Comparison of ENCODE assay signal across 1 cellular context in the genomic region with DNA sequence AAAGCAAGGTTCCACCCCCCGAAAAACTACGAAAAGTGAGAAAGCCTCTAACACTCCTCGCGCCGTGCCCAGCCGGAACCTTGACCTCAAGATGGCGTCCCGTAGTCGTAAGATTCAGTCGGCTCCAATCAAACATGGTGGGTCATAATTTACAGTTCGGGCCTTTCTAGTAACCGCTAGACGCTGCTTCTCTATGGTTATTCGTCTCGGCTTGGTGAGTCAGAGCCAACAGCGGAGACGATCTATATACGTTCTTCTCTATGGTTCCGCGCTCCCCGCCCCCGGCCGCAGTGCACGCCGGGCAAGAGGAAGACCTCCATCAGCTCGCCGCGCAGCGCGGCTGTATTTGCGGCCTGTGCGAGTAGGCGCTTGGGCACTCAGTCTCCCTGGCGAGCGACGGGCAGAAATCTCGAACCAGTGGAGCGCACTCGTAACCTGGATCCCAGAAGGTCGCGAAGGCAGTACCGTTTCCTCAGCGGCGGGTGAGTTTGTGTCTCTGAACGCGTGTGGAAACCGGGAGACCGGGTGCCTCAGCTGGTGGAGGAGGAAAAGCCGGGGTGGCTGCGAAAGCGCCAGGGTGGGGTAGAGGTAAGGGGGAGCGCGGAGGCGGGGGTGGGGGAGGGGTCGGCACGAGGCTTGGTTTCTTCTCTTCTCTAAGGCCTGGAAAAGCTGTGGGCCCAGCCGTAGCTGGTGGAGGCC.
TF ChIP-seq lines count a peak whose summit lies in the region.

A gene (plus strand): TSS at position 311 of the 699 bp plus-strand sequence. CDS start 13,108 bp downstream, outside the sequence.

TF ChIP-seq in HepG2, 621 proteins besides CTCF, POLR2A, EP300 and RAD21 (continued from another document and continues in another):
- TF ChIP-seq ZNF138 (CRISPR knock-in tag; IDR thresholded peaks at IDR 0.05; ENCODE audit: low read depth): peak; percentile 76; the same call in 1 of the 2 replicates
- peak; percentile 87 for TF ChIP-seq HDAC1 (CRISPR knock-in tag; IDR thresholded peaks at IDR 0.05)
- TF ChIP-seq, protein P1, sequence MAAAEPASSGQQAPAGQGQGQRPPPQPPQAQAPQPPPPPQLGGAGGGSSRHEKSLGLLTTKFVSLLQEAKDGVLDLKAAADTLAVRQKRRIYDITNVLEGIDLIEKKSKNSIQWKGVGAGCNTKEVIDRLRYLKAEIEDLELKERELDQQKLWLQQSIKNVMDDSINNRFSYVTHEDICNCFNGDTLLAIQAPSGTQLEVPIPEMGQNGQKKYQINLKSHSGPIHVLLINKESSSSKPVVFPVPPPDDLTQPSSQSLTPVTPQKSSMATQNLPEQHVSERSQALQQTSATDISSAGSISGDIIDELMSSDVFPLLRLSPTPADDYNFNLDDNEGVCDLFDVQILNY (CRISPR knock-in tag; conservative IDR thresholded peaks at IDR 0.05): 0 out of 2 replicates have a peak, but pooled peaks have one; percentile 21
- peak; percentile 33; the same call in 1 of the 2 replicates for TF ChIP-seq SRF (IDR thresholded peaks at IDR 0.05; ENCODE audit: low read depth, low read length)
- no peak for TF ChIP-seq EHMT2 (IDR thresholded peaks at IDR 0.05; ENCODE audit: borderline replicate concordance, low read depth, low read length)
- TF ChIP-seq ZNF547 (CRISPR knock-in tag; IDR thresholded peaks at IDR 0.05): no peak; the same call in 1 of the 2 replicates
- TF ChIP-seq KDM2A (CRISPR knock-in tag; IDR thresholded peaks at IDR 0.05; ENCODE audit: borderline replicate concordance, low read depth): peak; percentile 85
- TF ChIP-seq NFE2L1 (CRISPR knock-in tag; IDR thresholded peaks at IDR 0.05; ENCODE audit: borderline replicate concordance): no peak
- peak; percentile 85; the same call in 1 of the 2 replicates for TF ChIP-seq SMAD3 (CRISPR knock-in tag; IDR thresholded peaks at IDR 0.05)
- peak; percentile 99 for TF ChIP-seq HOXA3 (CRISPR knock-in tag; IDR thresholded peaks at IDR 0.05)
- TF ChIP-seq ZNF737 (CRISPR knock-in tag; IDR thresholded peaks at IDR 0.05; ENCODE audit: borderline replicate concordance): peak; percentile 85; the same call in 1 of the 2 replicates
- no peak for TF ChIP-seq ZEB1 (IDR thresholded peaks at IDR 0.05; ENCODE audit: insufficient replicate concordance, low read depth)
- no peak for TF ChIP-seq SRSF9 (IDR thresholded peaks at IDR 0.05; ENCODE audit: borderline replicate concordance, insufficient read depth, low read depth, low read length, poor library complexity, severe bottlenecking)
- TF ChIP-seq ZNF30 (CRISPR knock-in tag; IDR thresholded peaks at IDR 0.05): no peak
- 0 out of 2 replicates have a peak, but pooled peaks have one; percentile 44 for TF ChIP-seq ATF1 (CRISPR knock-in tag; IDR thresholded peaks at IDR 0.05)
- TF ChIP-seq, protein P2, sequence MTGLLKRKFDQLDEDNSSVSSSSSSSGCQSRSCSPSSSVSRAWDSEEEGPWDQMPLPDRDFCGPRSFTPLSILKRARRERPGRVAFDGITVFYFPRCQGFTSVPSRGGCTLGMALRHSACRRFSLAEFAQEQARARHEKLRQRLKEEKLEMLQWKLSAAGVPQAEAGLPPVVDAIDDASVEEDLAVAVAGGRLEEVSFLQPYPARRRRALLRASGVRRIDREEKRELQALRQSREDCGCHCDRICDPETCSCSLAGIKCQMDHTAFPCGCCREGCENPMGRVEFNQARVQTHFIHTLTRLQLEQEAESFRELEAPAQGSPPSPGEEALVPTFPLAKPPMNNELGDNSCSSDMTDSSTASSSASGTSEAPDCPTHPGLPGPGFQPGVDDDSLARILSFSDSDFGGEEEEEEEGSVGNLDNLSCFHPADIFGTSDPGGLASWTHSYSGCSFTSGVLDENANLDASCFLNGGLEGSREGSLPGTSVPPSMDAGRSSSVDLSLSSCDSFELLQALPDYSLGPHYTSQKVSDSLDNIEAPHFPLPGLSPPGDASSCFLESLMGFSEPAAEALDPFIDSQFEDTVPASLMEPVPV (CRISPR knock-in tag; IDR thresholded peaks at IDR 0.05): no peak
- TF ChIP-seq PAF1 (CRISPR knock-in tag; IDR thresholded peaks at IDR 0.05): no peak
- TF ChIP-seq ZNF382 (CRISPR knock-in tag; IDR thresholded peaks at IDR 0.05; ENCODE audit: borderline replicate concordance): no peak
- TF ChIP-seq, protein P3, sequence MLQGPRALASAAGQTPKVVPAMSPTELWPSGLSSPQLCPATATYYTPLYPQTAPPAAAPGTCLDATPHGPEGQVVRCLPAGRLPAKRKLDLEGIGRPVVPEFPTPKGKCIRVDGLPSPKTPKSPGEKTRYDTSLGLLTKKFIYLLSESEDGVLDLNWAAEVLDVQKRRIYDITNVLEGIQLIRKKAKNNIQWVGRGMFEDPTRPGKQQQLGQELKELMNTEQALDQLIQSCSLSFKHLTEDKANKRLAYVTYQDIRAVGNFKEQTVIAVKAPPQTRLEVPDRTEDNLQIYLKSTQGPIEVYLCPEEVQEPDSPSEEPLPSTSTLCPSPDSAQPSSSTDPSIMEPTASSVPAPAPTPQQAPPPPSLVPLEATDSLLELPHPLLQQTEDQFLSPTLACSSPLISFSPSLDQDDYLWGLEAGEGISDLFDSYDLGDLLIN (CRISPR knock-in tag; IDR thresholded peaks at IDR 0.05; ENCODE audit: borderline replicate concordance): no peak
- TF ChIP-seq, protein P4, sequence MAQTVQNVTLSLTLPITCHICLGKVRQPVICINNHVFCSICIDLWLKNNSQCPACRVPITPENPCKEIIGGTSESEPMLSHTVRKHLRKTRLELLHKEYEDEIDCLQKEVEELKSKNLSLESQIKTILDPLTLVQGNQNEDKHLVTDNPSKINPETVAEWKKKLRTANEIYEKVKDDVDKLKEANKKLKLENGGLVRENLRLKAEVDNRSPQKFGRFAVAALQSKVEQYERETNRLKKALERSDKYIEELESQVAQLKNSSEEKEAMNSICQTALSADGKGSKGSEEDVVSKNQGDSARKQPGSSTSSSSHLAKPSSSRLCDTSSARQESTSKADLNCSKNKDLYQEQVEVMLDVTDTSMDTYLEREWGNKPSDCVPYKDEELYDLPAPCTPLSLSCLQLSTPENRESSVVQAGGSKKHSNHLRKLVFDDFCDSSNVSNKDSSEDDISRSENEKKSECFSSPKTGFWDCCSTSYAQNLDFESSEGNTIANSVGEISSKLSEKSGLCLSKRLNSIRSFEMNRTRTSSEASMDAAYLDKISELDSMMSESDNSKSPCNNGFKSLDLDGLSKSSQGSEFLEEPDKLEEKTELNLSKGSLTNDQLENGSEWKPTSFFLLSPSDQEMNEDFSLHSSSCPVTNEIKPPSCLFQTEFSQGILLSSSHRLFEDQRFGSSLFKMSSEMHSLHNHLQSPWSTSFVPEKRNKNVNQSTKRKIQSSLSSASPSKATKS (CRISPR knock-in tag; IDR thresholded peaks at IDR 0.05): no peak
- TF ChIP-seq, protein P5, sequence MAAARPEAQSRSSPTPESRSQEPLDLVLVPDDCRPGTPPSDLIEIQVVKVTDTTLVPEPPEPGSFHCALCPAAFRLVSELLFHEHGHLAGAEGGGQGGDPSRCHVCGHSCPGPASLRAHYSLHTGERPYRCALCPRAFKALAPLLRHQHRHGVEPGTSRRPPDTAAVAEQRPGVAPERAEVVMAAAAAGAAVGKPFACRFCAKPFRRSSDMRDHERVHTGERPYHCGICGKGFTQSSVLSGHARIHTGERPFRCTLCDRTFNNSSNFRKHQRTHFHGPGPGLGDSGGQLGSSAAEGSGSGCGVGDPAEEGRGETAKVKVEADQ (CRISPR knock-in tag; IDR thresholded peaks at IDR 0.05; ENCODE audit: borderline replicate concordance): peak; percentile 61; the same call in 1 of the 2 replicates
- TF ChIP-seq TBL1XR1 (IDR thresholded peaks at IDR 0.05; ENCODE audit: borderline replicate concordance, low read length, partially characterized antibody): peak; percentile 5
- no peak for TF ChIP-seq SP1 (IDR thresholded peaks at IDR 0.05)
- peak; percentile 74 for TF ChIP-seq SP1 (CRISPR knock-in tag; IDR thresholded peaks at IDR 0.05)
- TF ChIP-seq MYC (CRISPR knock-in tag; IDR thresholded peaks at IDR 0.05; ENCODE audit: borderline replicate concordance): peak; percentile 91
- TF ChIP-seq, protein P6, sequence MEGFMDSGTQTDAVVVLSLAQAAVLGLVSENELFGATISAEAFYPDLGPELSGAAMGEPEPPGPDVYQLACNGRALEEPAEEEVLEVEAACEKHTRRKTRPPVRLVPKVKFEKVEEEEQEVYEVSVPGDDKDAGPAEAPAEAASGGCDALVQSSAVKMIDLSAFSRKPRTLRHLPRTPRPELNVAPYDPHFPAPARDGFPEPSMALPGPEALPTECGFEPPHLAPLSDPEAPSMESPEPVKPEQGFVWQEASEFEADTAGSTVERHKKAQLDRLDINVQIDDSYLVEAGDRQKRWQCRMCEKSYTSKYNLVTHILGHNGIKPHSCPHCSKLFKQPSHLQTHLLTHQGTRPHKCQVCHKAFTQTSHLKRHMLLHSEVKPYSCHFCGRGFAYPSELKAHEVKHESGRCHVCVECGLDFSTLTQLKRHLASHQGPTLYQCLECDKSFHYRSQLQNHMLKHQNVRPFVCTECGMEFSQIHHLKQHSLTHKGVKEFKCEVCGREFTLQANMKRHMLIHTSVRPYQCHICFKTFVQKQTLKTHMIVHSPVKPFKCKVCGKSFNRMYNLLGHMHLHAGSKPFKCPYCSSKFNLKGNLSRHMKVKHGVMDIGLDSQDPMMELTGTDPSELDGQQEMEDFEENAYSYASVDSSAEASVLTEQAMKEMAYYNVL (CRISPR knock-in tag; IDR thresholded peaks at IDR 0.05; ENCODE audit: borderline replicate concordance): no peak; the same call in 1 of the 2 replicates
- TF ChIP-seq FOXK1 (CRISPR knock-in tag; IDR thresholded peaks at IDR 0.05; ENCODE audit: borderline replicate concordance, low read depth): peak; percentile 67
- TF ChIP-seq, protein P7, sequence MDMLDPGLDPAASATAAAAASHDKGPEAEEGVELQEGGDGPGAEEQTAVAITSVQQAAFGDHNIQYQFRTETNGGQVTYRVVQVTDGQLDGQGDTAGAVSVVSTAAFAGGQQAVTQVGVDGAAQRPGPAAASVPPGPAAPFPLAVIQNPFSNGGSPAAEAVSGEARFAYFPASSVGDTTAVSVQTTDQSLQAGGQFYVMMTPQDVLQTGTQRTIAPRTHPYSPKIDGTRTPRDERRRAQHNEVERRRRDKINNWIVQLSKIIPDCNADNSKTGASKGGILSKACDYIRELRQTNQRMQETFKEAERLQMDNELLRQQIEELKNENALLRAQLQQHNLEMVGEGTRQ (IDR thresholded peaks at IDR 0.05; ENCODE audit: low read depth, low read length): no peak
- TF ChIP-seq, protein P7 (CRISPR knock-in tag; IDR thresholded peaks at IDR 0.05; ENCODE audit: borderline replicate concordance): no peak
- TF ChIP-seq, protein P8, sequence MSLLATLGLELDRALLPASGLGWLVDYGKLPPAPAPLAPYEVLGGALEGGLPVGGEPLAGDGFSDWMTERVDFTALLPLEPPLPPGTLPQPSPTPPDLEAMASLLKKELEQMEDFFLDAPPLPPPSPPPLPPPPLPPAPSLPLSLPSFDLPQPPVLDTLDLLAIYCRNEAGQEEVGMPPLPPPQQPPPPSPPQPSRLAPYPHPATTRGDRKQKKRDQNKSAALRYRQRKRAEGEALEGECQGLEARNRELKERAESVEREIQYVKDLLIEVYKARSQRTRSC (CRISPR knock-in tag; IDR thresholded peaks at IDR 0.05; ENCODE audit: low read depth): no peak
- no peak for TF ChIP-seq PLRG1 (conservative IDR thresholded peaks at IDR 0.05)
- TF ChIP-seq ZNF792 (CRISPR knock-in tag; IDR thresholded peaks at IDR 0.05): peak; percentile 67; the same call in 1 of the 2 replicates
- peak; percentile 92 for TF ChIP-seq NFRKB (IDR thresholded peaks at IDR 0.05)
- TF ChIP-seq ELF3 (CRISPR knock-in tag; IDR thresholded peaks at IDR 0.05): peak; percentile 73
- TF ChIP-seq NFYC (CRISPR knock-in tag; IDR thresholded peaks at IDR 0.05): peak; percentile 56; the same call in 1 of the 2 replicates
- peak; percentile 65; the same call in 1 of the 2 replicates for TF ChIP-seq FOXO1 (CRISPR knock-in tag; IDR thresholded peaks at IDR 0.05)
- TF ChIP-seq HOXA9 (CRISPR knock-in tag; IDR thresholded peaks at IDR 0.05; ENCODE audit: borderline replicate concordance): no peak; the same call in 1 of the 2 replicates
- TF ChIP-seq ZNF839 (CRISPR knock-in tag; IDR thresholded peaks at IDR 0.05; ENCODE audit: borderline replicate concordance): 0 out of 2 replicates have a peak, but pooled peaks have one; percentile 22
- no peak; the same call in 1 of the 2 replicates for TF ChIP-seq ZNF598 (CRISPR knock-in tag; IDR thresholded peaks at IDR 0.05; ENCODE audit: borderline replicate concordance)
- TF ChIP-seq GTF2F1 (IDR thresholded peaks at IDR 0.05; ENCODE audit: low read length): no peak
- peak; percentile 57; the same call in 1 of the 2 replicates for TF ChIP-seq ZMAT3 (CRISPR knock-in tag; conservative IDR thresholded peaks at IDR 0.05)
- peak; percentile 27; the same call in 1 of the 2 replicates for TF ChIP-seq ZNF264 (CRISPR knock-in tag; IDR thresholded peaks at IDR 0.05)
- TF ChIP-seq YEATS2 (CRISPR knock-in tag; IDR thresholded peaks at IDR 0.05; ENCODE audit: borderline replicate concordance): peak; percentile 93
- TF ChIP-seq ZSCAN12 (CRISPR knock-in tag; IDR thresholded peaks at IDR 0.05): no peak
- TF ChIP-seq MAFG (CRISPR knock-in tag; IDR thresholded peaks at IDR 0.05): no peak
- no peak for TF ChIP-seq ZNF615 (CRISPR knock-in tag; IDR thresholded peaks at IDR 0.05; ENCODE audit: borderline replicate concordance)
- no peak for TF ChIP-seq ZNF543 (CRISPR knock-in tag; IDR thresholded peaks at IDR 0.05)
- TF ChIP-seq, protein P9, sequence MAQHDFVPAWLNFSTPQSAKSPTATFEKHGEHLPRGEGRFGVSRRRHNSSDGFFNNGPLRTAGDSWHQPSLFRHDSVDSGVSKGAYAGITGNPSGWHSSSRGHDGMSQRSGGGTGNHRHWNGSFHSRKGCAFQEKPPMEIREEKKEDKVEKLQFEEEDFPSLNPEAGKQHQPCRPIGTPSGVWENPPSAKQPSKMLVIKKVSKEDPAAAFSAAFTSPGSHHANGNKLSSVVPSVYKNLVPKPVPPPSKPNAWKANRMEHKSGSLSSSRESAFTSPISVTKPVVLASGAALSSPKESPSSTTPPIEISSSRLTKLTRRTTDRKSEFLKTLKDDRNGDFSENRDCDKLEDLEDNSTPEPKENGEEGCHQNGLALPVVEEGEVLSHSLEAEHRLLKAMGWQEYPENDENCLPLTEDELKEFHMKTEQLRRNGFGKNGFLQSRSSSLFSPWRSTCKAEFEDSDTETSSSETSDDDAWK (CRISPR knock-in tag; IDR thresholded peaks at IDR 0.05): no peak
- peak; percentile 87 for TF ChIP-seq GATAD1 (CRISPR knock-in tag; IDR thresholded peaks at IDR 0.05)
- TF ChIP-seq AGO1 (IDR thresholded peaks at IDR 0.05; ENCODE audit: low read depth, low read length, poor library complexity, severe bottlenecking): peak; percentile 31
